ENCODE assay signal across 11 cellular contexts in the genomic region with DNA sequence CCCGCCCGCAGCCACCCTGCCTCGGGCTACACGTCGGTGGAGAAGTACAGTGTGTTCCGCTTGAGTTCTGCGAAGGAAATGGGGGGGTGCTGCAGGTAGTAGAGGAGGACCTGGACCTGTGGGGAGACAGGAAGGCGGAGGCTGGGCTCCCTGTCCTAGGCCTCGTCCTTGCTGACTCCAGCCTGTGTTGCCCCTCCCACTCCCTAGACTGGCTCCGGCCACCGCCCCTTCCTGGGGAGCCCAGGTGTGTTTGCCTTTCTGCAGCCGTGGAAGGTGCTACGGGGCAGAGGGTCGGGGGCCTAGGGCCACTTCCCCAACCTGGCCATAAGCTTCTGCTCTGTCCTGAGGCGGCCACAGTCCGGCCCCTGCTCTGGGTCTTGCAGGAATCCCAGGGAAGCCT. TPM values are rescaled to one million over a fixed set of nuclear protein-coding genes. Genes with fewer than 3 reads are reported as not detected.
DNase-seq lines count a peak whose midpoint lies in the region; ATAC-seq and TF ChIP-seq lines count a peak whose summit lies in the region.
"Had no signal": no experiment of that assay in that cellular context is flagged by ENCODE, and none has a peak within 500 bp of the region (broad histone marks: within the 10 kb centered on the region; RNA-seq: fewer than 3 reads in every experiment).

No MANE protein-coding gene starts in this region.

- peak overlapping the region; percentile 78 for H3K27ac Mint-ChIP-seq in Caco-2 (ENCODE audit: unreplicated experiment)
- H3K27ac Mint-ChIP-seq in T-cell = peak overlapping the region in 1 of 2 donors; percentile 71
- no peak overlapping the region for H3K27ac Mint-ChIP-seq in activated CD8-positive, alpha-beta T cell treated with anti-CD3 and anti-CD28 coated beads, Interleukin-2, amount 10 ng/mL, durations not matched to agents 7 days and 5 days
- H3K27ac Mint-ChIP-seq in activated T-helper 2 cell treated with anti-CD3 and anti-CD28 coated beads, Interferon-gamma antibody, Interleukin-2, Interleukin-4, amounts not matched to agents 10 μg/mL and 5 μg/mL and 100 μg/mL, durations not matched to agents 14 hours and 24 hours and 36 hours = no peak overlapping the region
- H3K27ac Mint-ChIP-seq: HFFc6 had no signal

- H3K9me3 Mint-ChIP-seq in Caco-2 (ENCODE audit: unreplicated experiment) (no peaks in the 10 kb centered on the region), T-cell (no peaks in the 10 kb centered on the region)
- H3K9me3 Mint-ChIP-seq in activated CD8-positive, alpha-beta T cell treated with anti-CD3 and anti-CD28 coated beads, Interleukin-2, amount 10 ng/mL, durations not matched to agents 7 days and 5 days (ENCODE audit: insufficient read depth) = no peaks in the 10 kb centered on the region
- H3K9me3 Mint-ChIP-seq in activated T-helper 2 cell treated with anti-CD3 and anti-CD28 coated beads, Interferon-gamma antibody, Interleukin-2, Interleukin-4, amounts not matched to agents 10 μg/mL and 5 μg/mL and 100 μg/mL, durations not matched to agents 14 hours and 24 hours and 36 hours = no peaks in the 10 kb centered on the region
- H3K9me3 Mint-ChIP-seq: HFFc6 had no signal

- no TSS peak for BruUV-seq in Caco-2 (replicated peaks; lab: Mats Ljungman, UMichigan)

- H3K27ac ChIP-seq in heart right ventricle (peak overlapping the region; percentile 9 to 90 (median 74)), psoas muscle (peak overlapping the region; percentile 78)
- H3K27ac ChIP-seq: WERI-Rb-1 had no signal

- H3K27me3 ChIP-seq in Caco-2 (replicated peaks; ENCODE audit: control insufficient read depth, insufficient read depth, low read length) (no peaks in the 10 kb centered on the region), heart right ventricle (no peaks in the 10 kb centered on the region), psoas muscle (ENCODE audit: insufficient read depth in 3 of 3, low read length in 2 of 3) (no peaks in the 10 kb centered on the region)

- POLR2A ChIA-PET in Caco-2 (lab: Charles Lee) = no interaction called here
- POLR2A ChIA-PET in T-cell (lab: Charles Lee) = no interaction called here
- POLR2A ChIA-PET in activated CD8-positive, alpha-beta T cell treated with anti-CD3 and anti-CD28 coated beads, Interleukin-2, amount 10 ng/mL, durations not matched to agents 7 days and 5 days (lab: Charles Lee) = no interaction called here

- 66 to 70% methylated on average over 16 of the region's 16 CpGs for WGBS in heart right ventricle, 2 donors
- WGBS in psoas muscle, 3 donors = 59 to 62% (median 62%) methylated on average over 12 to 16 of the region's 16 CpGs

- CTCF ChIA-PET in Caco-2 (lab: Charles Lee) = interaction anchor here (0.7 to 1.2 kb wide), 1 partner anchor 10 kb away, joined by 3 to 4 read pairs; a partner anchor contains a TSS
- CTCF ChIA-PET in T-cell (lab: Charles Lee) = no interaction called here
- CTCF ChIA-PET in activated CD8-positive, alpha-beta T cell treated with anti-CD3 and anti-CD28 coated beads, Interleukin-2, amount 10 ng/mL, durations not matched to agents 7 days and 5 days (lab: Charles Lee) = interaction anchor here (1.5 kb wide), 1 partner anchor 7 kb away, joined by 4 read pairs; no protein-coding TSS in a partner anchor

- H3K4me3 ChIP-seq in Caco-2 (ENCODE audit: low read depth, low read length) (no peak overlapping the region), heart right ventricle (no peak overlapping the region), psoas muscle (peak overlapping the region; percentile 29)

- intact Hi-C loops in Caco-2 (cut with micrococcal nuclease; ENCODE audit: unreplicated experiment) (no loop called here), heart right ventricle (cut with DNase I) (loop anchor here in 1 of 10 donors (5.0 kb wide), 1 partner anchor 36 kb away; no protein-coding TSS in a partner anchor), psoas muscle (cut with DNase I) (loop anchor here (5.0 to 10.0 kb wide), 2 partner anchors 36 to 49 kb away; no protein-coding TSS in a partner anchor)
- intact Hi-C loops in activated T-helper 2 cell treated with anti-CD3 and anti-CD28 coated beads, Interferon-gamma antibody, Interleukin-2, Interleukin-4, amounts not matched to agents 10 μg/mL and 5 μg/mL and 100 μg/mL, durations not matched to agents 14 hours and 24 hours and 36 hours (cut with micrococcal nuclease) = no loop called here

- H3K9me3 ChIP-seq in Caco-2 (no peaks in the 10 kb centered on the region), heart right ventricle (no peaks in the 10 kb centered on the region), psoas muscle (no peaks in the 10 kb centered on the region)

- H3K36me3 ChIP-seq in Caco-2 (ENCODE audit: control insufficient read depth, insufficient read depth, low read length) = peaks cover 7% of the 10 kb centered on the region; the same call in 1 of the 2 replicates
- peaks cover 0 to 96% (median 36%) of the 10 kb centered on the region in 9 donors for H3K36me3 ChIP-seq in heart right ventricle
- H3K36me3 ChIP-seq in psoas muscle (ENCODE audit: insufficient read depth in 1 of 2, low read depth in 1 of 2) = peaks cover 2 to 57% of the 10 kb centered on the region in 2 donors

- H3K36me3 Mint-ChIP-seq in Caco-2 (ENCODE audit: insufficient read depth, unreplicated experiment) (peaks cover 63% of the 10 kb centered on the region), T-cell (peaks cover 22% of the 10 kb centered on the region)
- H3K36me3 Mint-ChIP-seq in activated CD8-positive, alpha-beta T cell treated with anti-CD3 and anti-CD28 coated beads, Interleukin-2, amount 10 ng/mL, durations not matched to agents 7 days and 5 days (ENCODE audit: low read depth) = peaks cover 32% of the 10 kb centered on the region
- peaks cover 29% of the 10 kb centered on the region for H3K36me3 Mint-ChIP-seq in activated T-helper 2 cell treated with anti-CD3 and anti-CD28 coated beads, Interferon-gamma antibody, Interleukin-2, Interleukin-4, amounts not matched to agents 10 μg/mL and 5 μg/mL and 100 μg/mL, durations not matched to agents 14 hours and 24 hours and 36 hours (ENCODE audit: low read depth)

- no peak overlapping the region for H3K4me3 Mint-ChIP-seq in Caco-2 (ENCODE audit: unreplicated experiment)
- H3K4me3 Mint-ChIP-seq in T-cell = no peak overlapping the region
- H3K4me3 Mint-ChIP-seq in activated CD8-positive, alpha-beta T cell treated with anti-CD3 and anti-CD28 coated beads, Interleukin-2, amount 10 ng/mL, durations not matched to agents 7 days and 5 days = no peak overlapping the region
- no peak overlapping the region for H3K4me3 Mint-ChIP-seq in activated T-helper 2 cell treated with anti-CD3 and anti-CD28 coated beads, Interferon-gamma antibody, Interleukin-2, Interleukin-4, amounts not matched to agents 10 μg/mL and 5 μg/mL and 100 μg/mL, durations not matched to agents 14 hours and 24 hours and 36 hours (ENCODE audit: low read depth)
- H3K4me3 Mint-ChIP-seq: CD4-positive, alpha-beta memory T cell; HFFc6 had no signal

- peak in 3 of 4 experiments; percentile 31 to 37 (median 35) for ATAC-seq in T-cell (replicated peaks in 1 of 4)
- ATAC-seq in heart right ventricle = peak in 2 of 8 donors; percentile 12 to 16
- peak in 3 of 4 donors; percentile 1 to 8 (median 4) for ATAC-seq in psoas muscle
- ATAC-seq in activated CD8-positive, alpha-beta T cell treated with anti-CD3 and anti-CD28 coated beads, Interleukin-2, amount 10 ng/mL, durations not matched to agents 7 days and 5 days = no peak
- no peak for ATAC-seq in HG03457 (IDR thresholded peaks at IDR 0.05; ENCODE audit: unreplicated experiment)

- H3K4me1 ChIP-seq in Caco-2 (peaks cover 9% of the 10 kb centered on the region), heart right ventricle (peaks cover 52 to 96% (median 88%) of the 10 kb centered on the region in 9 donors), psoas muscle (peaks cover 53% of the 10 kb centered on the region)

- TF ChIP-seq CTCF in Caco-2 (IDR thresholded peaks at IDR 0.05; ENCODE audit: insufficient read depth in 1 of 2, low read depth in 1 of 2, low read length in 1 of 2, severe bottlenecking in 1 of 2, unreplicated experiment in 1 of 2) (no peak), heart right ventricle (IDR thresholded peaks at IDR 0.05) (no peak), psoas muscle (IDR thresholded peaks at IDR 0.05) (no peak)

- H3K4me1 Mint-ChIP-seq in Caco-2 (ENCODE audit: low read depth, unreplicated experiment) (peaks cover 10% of the 10 kb centered on the region), T-cell (peaks cover 10% of the 10 kb centered on the region in 3 donors)
- H3K4me1 Mint-ChIP-seq in activated CD8-positive, alpha-beta T cell treated with anti-CD3 and anti-CD28 coated beads, Interleukin-2, amount 10 ng/mL, durations not matched to agents 7 days and 5 days (ENCODE audit: low read depth) = peaks cover 9% of the 10 kb centered on the region
- peaks cover 1% of the 10 kb centered on the region for H3K4me1 Mint-ChIP-seq in activated T-helper 2 cell treated with anti-CD3 and anti-CD28 coated beads, Interferon-gamma antibody, Interleukin-2, Interleukin-4, amounts not matched to agents 10 μg/mL and 5 μg/mL and 100 μg/mL, durations not matched to agents 14 hours and 24 hours and 36 hours (ENCODE audit: low read depth)

- DNase-seq in Caco-2 (peak; percentile 42 to 63), T-cell (no peak), heart right ventricle (no peak), psoas muscle (no peak), NCI-H1092 treated with DMSO at 0.1 percent for 48 hours (lab: John Stamatoyannopoulos, UW) (no peak)
- DNase-seq in activated CD8-positive, alpha-beta T cell treated with anti-CD3 and anti-CD28 coated beads, Interleukin-2, amount 10 ng/mL, durations not matched to agents 7 days and 5 days = no peak
- DNase-seq in activated T-helper 2 cell treated with anti-CD3 and anti-CD28 coated beads, Interferon-gamma antibody, Interleukin-2, Interleukin-4, amounts not matched to agents 10 μg/mL and 5 μg/mL and 100 μg/mL, durations not matched to agents 14 hours and 24 hours and 36 hours (ENCODE audit: low spot score) = no peak
- DNase-seq: CD4-positive, alpha-beta memory T cell; HFFc6; WERI-Rb-1 had no signal

- H3K27me3 Mint-ChIP-seq in Caco-2 (ENCODE audit: insufficient read depth, unreplicated experiment) (no peaks in the 10 kb centered on the region), T-cell (no peaks in the 10 kb centered on the region)
- H3K27me3 Mint-ChIP-seq in activated CD8-positive, alpha-beta T cell treated with anti-CD3 and anti-CD28 coated beads, Interleukin-2, amount 10 ng/mL, durations not matched to agents 7 days and 5 days (ENCODE audit: low read depth) = no peaks in the 10 kb centered on the region
- H3K27me3 Mint-ChIP-seq in activated T-helper 2 cell treated with anti-CD3 and anti-CD28 coated beads, Interferon-gamma antibody, Interleukin-2, Interleukin-4, amounts not matched to agents 10 μg/mL and 5 μg/mL and 100 μg/mL, durations not matched to agents 14 hours and 24 hours and 36 hours (ENCODE audit: low read depth) = no peaks in the 10 kb centered on the region
- H3K27me3 Mint-ChIP-seq: CD4-positive, alpha-beta memory T cell had no signal

RNA-seq across cellular contexts. Expression of a gene that starts 9.1 kb away (rescaled TPM):
- total RNA-seq in Caco-2 (2022) (20.1 and 20.6 TPM in 2 replicates), T-cell (10 to 100 TPM in 4 of 5 donors, 1 to 10 TPM in 1; 8.9 to 13.2 (median 11.4) TPM), heart right ventricle (10 to 100 TPM; 15.0 to 19.8 (median 18.5) TPM), psoas muscle (10 to 100 TPM in 3 of 4 donors, 1 to 10 TPM in 1; 8.0 to 18.0 (median 12.4) TPM)
- polyA plus RNA-seq in heart right ventricle (10 to 100 TPM; 12.5 to 14.8 TPM), psoas muscle (10 to 100 TPM; 14.9 to 27.2 (median 21.6) TPM)
- 10 to 100 TPM; 10.0 to 10.4 TPM for total RNA-seq in activated CD8-positive, alpha-beta T cell treated with anti-CD3 and anti-CD28 coated beads, Interleukin-2, amount 10 ng/mL, durations not matched to agents 7 days and 5 days
- 13.6 and 15.0 TPM in 2 replicates for total RNA-seq in activated T-helper 2 cell treated with anti-CD3 and anti-CD28 coated beads, Interferon-gamma antibody, Interleukin-2, Interleukin-4, amounts not matched to agents 10 μg/mL and 5 μg/mL and 100 μg/mL, durations not matched to agents 14 hours and 24 hours and 36 hours

RNA-seq across cellular contexts. Expression of a gene that starts 26.5 kb away (rescaled TPM):
- 68.4 and 76.7 TPM in 2 replicates for total RNA-seq in Caco-2 (2022)
- 1 to 10 TPM in 2 of 5 donors, under 1 TPM in 3; 0.56 to 1.3 (median 0.96) TPM for total RNA-seq in T-cell
- 10 to 100 TPM; 11.6 to 24.4 (median 15.9) TPM for total RNA-seq in heart right ventricle
- 10 to 100 TPM in 1 of 2 donors, 1 to 10 TPM in 1; 9.9 to 20.8 TPM for polyA plus RNA-seq in heart right ventricle
- 10 to 100 TPM; 72.8 to 79.4 (median 74.1) TPM for total RNA-seq in psoas muscle
- polyA plus RNA-seq in psoas muscle = 10 to 100 TPM; 33.4 to 92.5 (median 52.2) TPM
- under 1 TPM; 0.68 to 0.97 TPM for total RNA-seq in activated CD8-positive, alpha-beta T cell treated with anti-CD3 and anti-CD28 coated beads, Interleukin-2, amount 10 ng/mL, durations not matched to agents 7 days and 5 days
- total RNA-seq in activated T-helper 2 cell treated with anti-CD3 and anti-CD28 coated beads, Interferon-gamma antibody, Interleukin-2, Interleukin-4, amounts not matched to agents 10 μg/mL and 5 μg/mL and 100 μg/mL, durations not matched to agents 14 hours and 24 hours and 36 hours = 0.43 and 0.48 TPM in 2 replicates

Comparison
In these comparisons a context has a peak if more than half of its experiments do, and no peak if none do; other contexts are left out.
1. DNase-seq: peak in Caco-2 (2 of 2); none in T-cell (0 of 34), heart right ventricle (0 of 2), psoas muscle (0 of 2), activated CD8-positive, alpha-beta T cell treated with anti-CD3 and anti-CD28 coated beads, Interleukin-2, amount 10 ng/mL, durations not matched to agents 7 days and 5 days (single experiment), NCI-H1092 treated with DMSO at 0.1 percent for 48 hours (single experiment) and activated T-helper 2 cell treated with anti-CD3 and anti-CD28 coated beads, Interferon-gamma antibody, Interleukin-2, Interleukin-4, amounts not matched to agents 10 μg/mL and 5 μg/mL and 100 μg/mL, durations not matched to agents 14 hours and 24 hours and 36 hours (single experiment).
2. ATAC-seq: peak in T-cell (3 of 4) and psoas muscle (3 of 4); none in activated CD8-positive, alpha-beta T cell treated with anti-CD3 and anti-CD28 coated beads, Interleukin-2, amount 10 ng/mL, durations not matched to agents 7 days and 5 days (single experiment) and HG03457 (single experiment).
3. CTCF ChIA-PET loops: an anchor here in Caco-2 (0.7 to 1.2 kb wide) and activated CD8-positive, alpha-beta T cell treated with anti-CD3 and anti-CD28 coated beads, Interleukin-2, amount 10 ng/mL, durations not matched to agents 7 days and 5 days (1.5 kb wide); none called in T-cell.
4. intact Hi-C loops: an anchor here in psoas muscle (5.0 to 10.0 kb wide); none called in Caco-2 and activated T-helper 2 cell treated with anti-CD3 and anti-CD28 coated beads, Interferon-gamma antibody, Interleukin-2, Interleukin-4, amounts not matched to agents 10 μg/mL and 5 μg/mL and 100 μg/mL, durations not matched to agents 14 hours and 24 hours and 36 hours.